ENCODE assay signal across 11 cellular contexts in genomic region chr3:50251220-50251619, GRCh38. TPM values are rescaled to one million over a fixed set of nuclear protein-coding genes. Genes with fewer than 3 reads are reported as not detected.
DNase-seq lines count a peak whose midpoint lies in the region; ATAC-seq, FAIRE-seq and TF ChIP-seq lines count a peak whose summit lies in the region.
"Had no signal": no experiment of that assay in that cellular context is flagged by ENCODE, and none has a peak within 500 bp of the region (broad histone marks: within the 10 kb centered on the region; RNA-seq: fewer than 3 reads in every experiment).

No MANE protein-coding gene starts in this region.

- H2AFZ ChIP-seq in GM23338 = no peak overlapping the region

- no peak for TF ChIP-seq RAD21 in A549 (conservative IDR thresholded peaks at IDR 0.05 in 1 of 2, IDR thresholded peaks at IDR 0.05 in 1 of 2)

- H3K9me2 ChIP-seq in GM23338 (ENCODE audit: insufficient read depth) = no peaks in the 10 kb centered on the region

- H3K27ac ChIP-seq in A549 (no peak overlapping the region), breast epithelium (peak overlapping the region; percentile 40 to 93), GM23338 (ENCODE audit: low read depth) (no peak overlapping the region)
- H3K27ac ChIP-seq: pancreas had no signal

- 0 out of 6 replicates have a peak, but pooled peaks of 1 of the 2 experiments have one; percentile 6 for ATAC-seq in A549
- no peak for ATAC-seq in naive B cell (ENCODE audit: low read depth in 2 of 2)
- no peak for ATAC-seq in GM18861 (IDR thresholded peaks at IDR 0.05; ENCODE audit: unreplicated experiment)
- no peak for ATAC-seq in GM23338

- H3K36me3 Mint-ChIP-seq in naive B cell (no peaks in the 10 kb centered on the region), GM23338 (ENCODE audit: low read depth) (peaks cover 25% of the 10 kb centered on the region)

- H3K27ac Mint-ChIP-seq in naive B cell = peak overlapping the region in 4 of 6 donors; percentile 20 to 67 (median 34)
- no peak overlapping the region for H3K27ac Mint-ChIP-seq in GM23338
- H3K27ac Mint-ChIP-seq: activated naive CD8-positive, alpha-beta T cell treated with anti-CD3 and anti-CD28 coated beads, Interleukin-2, amount 10 ng/mL, durations not matched to agents 7 days and 5 days had no signal

- CTCF ChIA-PET in A549 (lab: Yijun Ruan, JAX) = interaction anchor here (1.0 to 11.2 kb wide), 4 partner anchors 9 to 24 kb away, joined by 4 to 219 read pairs (median 4); partner anchors contain the start of gene GNAI2

- H3K4me3 ChIP-seq in A549 (no peak overlapping the region), breast epithelium (no peak overlapping the region), GM23338 (no peak overlapping the region)
- H3K4me3 ChIP-seq: pancreas had no signal

- no peak for TF ChIP-seq POLR2A in A549 (IDR thresholded peaks at IDR 0.05; ENCODE audit: low read length)
- TF ChIP-seq POLR2A in breast epithelium (IDR thresholded peaks at IDR 0.05) = no peak

- H3F3A ChIP-seq in GM23338 (replicated peaks; ENCODE audit: low read depth) = peaks cover 6% of the 10 kb centered on the region

- H3K27me3 ChIP-seq in breast epithelium = no peaks in the 10 kb centered on the region
- H3K27me3 ChIP-seq in GM23338 (ENCODE audit: insufficient read depth) = no peaks in the 10 kb centered on the region
- H3K27me3 ChIP-seq: pancreas had no signal

- no peak for TF ChIP-seq EP300 in A549 (IDR thresholded peaks at IDR 0.05)

- intact Hi-C loops in breast epithelium (cut with DNase I; ENCODE audit: low total_unique reads) = no loop called here

- FAIRE-seq in A549 (lab: Jason Lieb, UNC) = no peak
- FAIRE-seq: pancreas had no signal

- peaks cover 42% of the 10 kb centered on the region for H4K20me1 ChIP-seq in GM23338 (replicated peaks; ENCODE audit: insufficient read depth)

- POLR2A ChIA-PET in A549 (lab: Yijun Ruan, JAX) = no interaction called here

- 69% methylated on average over 5 of the region's 8 CpGs for WGBS in A549 (ENCODE audit: missing lambda C conversion rate)

- H3K27me3 Mint-ChIP-seq in naive B cell (no peaks in the 10 kb centered on the region), GM23338 (ENCODE audit: insufficient read depth, low read depth, poor library complexity) (peaks cover 5% of the 10 kb centered on the region)
- H3K27me3 Mint-ChIP-seq: activated naive CD8-positive, alpha-beta T cell treated with anti-CD3 and anti-CD28 coated beads, Interleukin-2, amount 10 ng/mL, durations not matched to agents 7 days and 5 days had no signal

- H3K4me1 ChIP-seq in A549 = peaks cover 29% of the 10 kb centered on the region
- peaks cover 12 to 19% of the 10 kb centered on the region in 2 donors for H3K4me1 ChIP-seq in breast epithelium
- H3K4me1 ChIP-seq in GM23338 (ENCODE audit: insufficient read depth) = peaks cover 13% of the 10 kb centered on the region

- peak in 1 of 2 experiments; percentile 53 for DNase-seq in A549 (ENCODE audit: low read depth in 1 of 2, low spot score in 1 of 2)
- DNase-seq in LHCN-M2 (ENCODE audit: low read depth) = peak; percentile 88
- no peak for DNase-seq in breast epithelium (ENCODE audit: low spot score in 2 of 2)
- DNase-seq in naive B cell = no peak
- DNase-seq in GDM1 (lab: John Stamatoyannopoulos, UW) = no peak
- no peak for DNase-seq in SHP77 (lab: John Stamatoyannopoulos, UW)
- no peak for DNase-seq in GM23338 (ENCODE audit: low spot score)
- DNase-seq: activated naive CD8-positive, alpha-beta T cell treated with anti-CD3 and anti-CD28 coated beads, Interleukin-2, amount 10 ng/mL, durations not matched to agents 7 days and 5 days; NCI-H510A; pancreas had no signal

- H3K79me2 ChIP-seq in GM23338 (replicated peaks; ENCODE audit: insufficient read depth) = peaks cover 47% of the 10 kb centered on the region

- H3K4me3 Mint-ChIP-seq in naive B cell (no peak overlapping the region), GM23338 (no peak overlapping the region; the same call in 2 of the 3 replicates)
- H3K4me3 Mint-ChIP-seq: activated naive CD8-positive, alpha-beta T cell treated with anti-CD3 and anti-CD28 coated beads, Interleukin-2, amount 10 ng/mL, durations not matched to agents 7 days and 5 days had no signal

- no peaks in the 10 kb centered on the region for H3K9me3 ChIP-seq in A549
- H3K9me3 ChIP-seq in breast epithelium = no peaks in the 10 kb centered on the region
- H3K9me3 ChIP-seq: pancreas had no signal

- H3K36me3 ChIP-seq in breast epithelium = no peaks in the 10 kb centered on the region
- H3K36me3 ChIP-seq in GM23338 (ENCODE audit: insufficient read depth) = peaks cover 2% of the 10 kb centered on the region; the same call in 1 of the 2 replicates

- H3K4me1 Mint-ChIP-seq in naive B cell (peaks cover 27 to 58% (median 57%) of the 10 kb centered on the region in 3 donors), GM23338 (peaks cover 28% of the 10 kb centered on the region)

- H3K9me3 Mint-ChIP-seq in naive B cell = no peaks in the 10 kb centered on the region
- H3K9me3 Mint-ChIP-seq in GM23338 = no peaks in the 10 kb centered on the region; the same call in 2 of the 3 replicates
- H3K9me3 Mint-ChIP-seq: activated naive CD8-positive, alpha-beta T cell treated with anti-CD3 and anti-CD28 coated beads, Interleukin-2, amount 10 ng/mL, durations not matched to agents 7 days and 5 days had no signal

- H3K4me2 ChIP-seq in A549 (no peak overlapping the region), GM23338 (no peak overlapping the region)

- no peak for TF ChIP-seq CTCF in A549 (IDR thresholded peaks at IDR 0.05)
- no peak for TF ChIP-seq CTCF in breast epithelium (IDR thresholded peaks at IDR 0.05)
- TF ChIP-seq CTCF in GM23338 (conservative IDR thresholded peaks at IDR 0.05; ENCODE audit: low read depth in 2 of 2) = no peak

RNA-seq across cellular contexts. Expression of gene GNAI2, which starts 15.2 kb away (rescaled TPM):
- polyA plus RNA-seq in A549 (2011; rRNA removed) = 67.0 and 67.8 TPM in 2 replicates
- 102 and 107 TPM in 2 replicates for polyA plus RNA-seq in A549 (2012; cell fraction: cytosol; rRNA removed)
- 51.4 and 67.2 TPM in 2 replicates for polyA plus RNA-seq in A549 (2012; cell fraction: nucleus; rRNA removed)
- 44.6 to 48.8 TPM (median 47.4 TPM) in 3 replicates for polyA plus RNA-seq in A549 (2017; fragmentation: RNase III; extraction: RNeasy Plus Mini Kit Qiagen cat#74134 plus additional on column Dnase treatment)
- polyA minus RNA-seq in A549 (2011; rRNA and poly(A)+ RNA removed) = 68.0 and 84.2 TPM in 2 replicates
- total RNA-seq in LHCN-M2 (2014; rRNA removed) = 297 and 323 TPM in 2 replicates
- 515 TPM for polyA plus RNA-seq in LHCN-M2 (2012)
- 100 to 1,000 TPM in 2 of 3 donors, 10 to 100 TPM in 1; 95.3 to 232 (median 162) TPM for total RNA-seq in breast epithelium
- 100 to 1,000 TPM; 472 to 669 (median 550) TPM for polyA plus RNA-seq in naive B cell (ENCODE audit: low read depth in 6 of 6)
- 132 and 153 TPM in 2 replicates for total RNA-seq in GM23338 (2014; rRNA removed; shearing (Covaris generic))
- polyA plus RNA-seq in GM23338 (2016; fragmentation: Nextera tagmentation; extraction: Ambion mirVana) = 138 and 140 TPM in 2 replicates

RNA-seq across cellular contexts. Expression of gene SEMA3B, which starts 17.7 kb away (rescaled TPM):
- polyA plus RNA-seq in A549 (2011; rRNA removed) (6.5 and 6.8 TPM in 2 replicates), A549 (2017; fragmentation: RNase III; extraction: RNeasy Plus Mini Kit Qiagen cat#74134 plus additional on column Dnase treatment) (6.5 to 8.4 TPM (median 7.4 TPM) in 3 replicates), naive B cell (ENCODE audit: low read depth in 6 of 6) (under 1 TPM in 1 of 6 donors, not detected in 5; 0.13 TPM), GM23338 (2016; fragmentation: Nextera tagmentation; extraction: Ambion mirVana) (3.0 and 3.3 TPM in 2 replicates)
- 7.5 and 9.0 TPM in 2 replicates for polyA plus RNA-seq in A549 (2012; cell fraction: cytosol; rRNA removed)
- 57.8 and 81.9 TPM in 2 replicates for polyA plus RNA-seq in A549 (2012; cell fraction: nucleus; rRNA removed)
- 6.1 and 7.2 TPM in 2 replicates for polyA minus RNA-seq in A549 (2011; rRNA and poly(A)+ RNA removed)
- total RNA-seq in LHCN-M2 (2014; rRNA removed) (2.1 and 4.1 TPM in 2 replicates), breast epithelium (10 to 100 TPM; 10.1 to 17.6 (median 11.1) TPM)
- 5.0 TPM for polyA plus RNA-seq in LHCN-M2 (2012)
- total RNA-seq in GM23338 (2014; rRNA removed; shearing (Covaris generic)) = 2.4 and 8.0 TPM in 2 replicates

RNA-seq across cellular contexts. Expression of gene LSMEM2, which starts 27.7 kb away (rescaled TPM):
- polyA plus RNA-seq in A549 (2011; rRNA removed) (not detected in 2 replicates), A549 (2017; fragmentation: RNase III; extraction: RNeasy Plus Mini Kit Qiagen cat#74134 plus additional on column Dnase treatment) (0.09 TPM in 1 of 3 replicates, not detected in the others), naive B cell (ENCODE audit: low read depth in 6 of 6) (under 1 TPM in 1 of 6 donors, not detected in 5; 0.19 TPM), GM23338 (2016; fragmentation: Nextera tagmentation; extraction: Ambion mirVana) (0.86 and 1.5 TPM in 2 replicates)
- polyA plus RNA-seq in A549 (2012; cell fraction: cytosol; rRNA removed) = 0.03 TPM in 1 of 2 replicates, not detected in the other
- polyA plus RNA-seq in A549 (2012; cell fraction: nucleus; rRNA removed) = 0.06 and 0.16 TPM in 2 replicates
- not detected in 2 replicates for polyA minus RNA-seq in A549 (2011; rRNA and poly(A)+ RNA removed)
- total RNA-seq in LHCN-M2 (2014; rRNA removed) (not detected in 2 replicates), breast epithelium (not detected)
- polyA plus RNA-seq in LHCN-M2 (2012) = not detected
- total RNA-seq in GM23338 (2014; rRNA removed; shearing (Covaris generic)) = 0.59 and 1.5 TPM in 2 replicates
- total RNA-seq: activated naive CD8-positive, alpha-beta T cell treated with anti-CD3 and anti-CD28 coated beads, Interleukin-2, amount 10 ng/mL, durations not matched to agents 7 days and 5 days had no signal

RNA-seq across cellular contexts. Expression of gene IFRD2, which starts 41.0 kb away (rescaled TPM):
- polyA plus RNA-seq in A549 (2011; rRNA removed) (42.2 and 44.5 TPM in 2 replicates), A549 (2017; fragmentation: RNase III; extraction: RNeasy Plus Mini Kit Qiagen cat#74134 plus additional on column Dnase treatment) (79.7 to 86.2 TPM (median 80.9 TPM) in 3 replicates), naive B cell (ENCODE audit: low read depth in 6 of 6) (10 to 100 TPM; 42.7 to 68.3 (median 55.7) TPM), GM23338 (2016; fragmentation: Nextera tagmentation; extraction: Ambion mirVana) (80.8 and 89.7 TPM in 2 replicates)
- 126 and 154 TPM in 2 replicates for polyA plus RNA-seq in A549 (2012; cell fraction: cytosol; rRNA removed)
- 245 and 302 TPM in 2 replicates for polyA plus RNA-seq in A549 (2012; cell fraction: nucleus; rRNA removed)
- 31.4 and 35.3 TPM in 2 replicates for polyA minus RNA-seq in A549 (2011; rRNA and poly(A)+ RNA removed)
- total RNA-seq in LHCN-M2 (2014; rRNA removed) (127 and 129 TPM in 2 replicates), breast epithelium (10 to 100 TPM; 50.4 to 82.3 (median 72.7) TPM)
- polyA plus RNA-seq in LHCN-M2 (2012) = 57.0 TPM
- 91.5 and 92.4 TPM in 2 replicates for total RNA-seq in GM23338 (2014; rRNA removed; shearing (Covaris generic))

RNA-seq across cellular contexts. Expression of gene SLC38A3, which starts 46.1 kb away (rescaled TPM):
- polyA plus RNA-seq in A549 (2011; rRNA removed) = 0.05 and 0.12 TPM in 2 replicates
- 0.04 and 0.05 TPM in 2 replicates for polyA plus RNA-seq in A549 (2012; cell fraction: cytosol; rRNA removed)
- polyA plus RNA-seq in A549 (2012; cell fraction: nucleus; rRNA removed) = 0.04 and 0.11 TPM in 2 replicates
- 0.10 to 0.13 TPM in 2 of 3 replicates, not detected in the other for polyA plus RNA-seq in A549 (2017; fragmentation: RNase III; extraction: RNeasy Plus Mini Kit Qiagen cat#74134 plus additional on column Dnase treatment)
- 0.39 TPM in 1 of 2 replicates, not detected in the other for polyA minus RNA-seq in A549 (2011; rRNA and poly(A)+ RNA removed)
- total RNA-seq in LHCN-M2 (2014; rRNA removed) = 1.1 TPM in 1 of 2 replicates, not detected in the other
- 0.02 TPM for polyA plus RNA-seq in LHCN-M2 (2012)
- 1 to 10 TPM in 1 of 3 donors, under 1 TPM in 1, not detected in 1; 0.98 to 2.5 TPM for total RNA-seq in breast epithelium
- not detected for polyA plus RNA-seq in naive B cell (ENCODE audit: low read depth in 6 of 6)
- total RNA-seq in GM23338 (2014; rRNA removed; shearing (Covaris generic)) = 0.28 and 3.0 TPM in 2 replicates
- 0.68 and 1.3 TPM in 2 replicates for polyA plus RNA-seq in GM23338 (2016; fragmentation: Nextera tagmentation; extraction: Ambion mirVana)
- total RNA-seq: activated naive CD8-positive, alpha-beta T cell treated with anti-CD3 and anti-CD28 coated beads, Interleukin-2, amount 10 ng/mL, durations not matched to agents 7 days and 5 days had no signal

Comparison
In these comparisons a context has a peak if more than half of its experiments do, and no peak if none do; other contexts are left out.
1. H3K27ac ChIP-seq: peak in breast epithelium (2 of 2); none in A549 (0 of 2) and GM23338 (single experiment).